ENCODE assay signal across 16 cellular contexts in genomic region chr5:116272281-116272941, GRCh38.
A peak's percentile ranks its signal among the peaks of the same experiment; 100 is the strongest.
DNase-seq lines count a peak whose midpoint lies in the region; ATAC-seq and TF ChIP-seq lines count a peak whose summit lies in the region.
"Had no signal": no experiment of that assay in that cellular context is flagged by ENCODE, and none has a peak within 500 bp of the region (broad histone marks: within the 10 kb centered on the region; RNA-seq: fewer than 3 reads in every experiment).

No MANE protein-coding gene starts in this region.

- no peaks in the 10 kb centered on the region for H3K27me3 ChIP-seq in gastrocnemius medialis
- H3K27me3 ChIP-seq: cardiac muscle cell, esophagus squamous epithelium, SJSA1 had no signal

- no peak for TF ChIP-seq POLR2A in gastrocnemius medialis (IDR thresholded peaks at IDR 0.05)

- TF ChIP-seq CTCF in gastrocnemius medialis (IDR thresholded peaks at IDR 0.05 in 4 of 5, conservative IDR thresholded peaks at IDR 0.05 in 1 of 5), result no peak

- H3K36me3 ChIP-seq in gastrocnemius medialis, result no peaks in the 10 kb centered on the region
- H3K36me3 ChIP-seq: cardiac muscle cell had no signal

- peak; percentile 70 for ATAC-seq in gastrocnemius medialis
- ATAC-seq in GM21723 (IDR thresholded peaks at IDR 0.05; ENCODE audit: unreplicated experiment), result no peak
- ATAC-seq: activated T-cell treated with anti-CD3 and anti-CD28 coated beads, Interleukin-2, amount 50 U/mL, for 4 hours; WTC11 had no signal

- intact Hi-C loops in gastrocnemius medialis (cut with DNase I; ENCODE audit: low total_unique reads), result no loop called here

- no peaks in the 10 kb centered on the region for H3K4me1 ChIP-seq in gastrocnemius medialis
- H3K4me1 ChIP-seq: esophagus squamous epithelium, SJSA1 had no signal

- no peak overlapping the region for H3K4me3 ChIP-seq in gastrocnemius medialis
- H3K4me3 ChIP-seq: cardiac muscle cell, esophagus squamous epithelium, SJSA1 had no signal

- DNase-seq in DMS 273 (lab: John Stamatoyannopoulos, UW; ENCODE audit: unreplicated experiment) (peak; percentile 1), DMS 273 treated with DMSO at 0.1 percent for 48 hours (lab: John Stamatoyannopoulos, UW) (no peak), M059J (ENCODE audit: low read depth) (peak; percentile 11), fibroblast of gingiva (ENCODE audit: low read depth) (peak; percentile 93), gastrocnemius medialis (no peak), NCI-H1436 treated with DMSO at 0.1 percent for 48 hours (lab: John Stamatoyannopoulos, UW) (no peak), inferior parietal cortex (ENCODE audit: extremely low spot score) (no peak)
- DNase-seq: activated T-cell treated with anti-CD3 and anti-CD28 coated beads, Interleukin-2, amount 50 U/mL, for 4 hours; esophagus squamous epithelium; nucleus accumbens; stimulated activated CD4-positive, alpha-beta T cell treated with anti-CD3 and anti-CD28 coated beads, Interleukin-1b, Interleukin-23, amount 100 ng/mL, for 48 hours; stimulated activated naive CD4-positive, alpha-beta T cell had no signal

- in situ Hi-C loops in gastrocnemius medialis (cut with MboI; ENCODE audit: low sequenced_read_pairs in 4 of 4), result no loop called here

- H3K27ac ChIP-seq in gastrocnemius medialis, result no peak overlapping the region
- H3K27ac ChIP-seq: cardiac muscle cell, SJSA1 had no signal

- H3K9me3 ChIP-seq in gastrocnemius medialis, result no peaks in the 10 kb centered on the region

Comparison
In these comparisons a context has a peak if more than half of its experiments do, and no peak if none do; other contexts are left out.
1. DNase-seq: peak in DMS 273 (single experiment), M059J (single experiment) and fibroblast of gingiva (single experiment); none in DMS 273 treated with DMSO at 0.1 percent for 48 hours (single experiment), gastrocnemius medialis (0 of 2), NCI-H1436 treated with DMSO at 0.1 percent for 48 hours (single experiment) and inferior parietal cortex (single experiment).